35 cellular contexts compared by ENCODE assay signal in the genomic region with DNA sequence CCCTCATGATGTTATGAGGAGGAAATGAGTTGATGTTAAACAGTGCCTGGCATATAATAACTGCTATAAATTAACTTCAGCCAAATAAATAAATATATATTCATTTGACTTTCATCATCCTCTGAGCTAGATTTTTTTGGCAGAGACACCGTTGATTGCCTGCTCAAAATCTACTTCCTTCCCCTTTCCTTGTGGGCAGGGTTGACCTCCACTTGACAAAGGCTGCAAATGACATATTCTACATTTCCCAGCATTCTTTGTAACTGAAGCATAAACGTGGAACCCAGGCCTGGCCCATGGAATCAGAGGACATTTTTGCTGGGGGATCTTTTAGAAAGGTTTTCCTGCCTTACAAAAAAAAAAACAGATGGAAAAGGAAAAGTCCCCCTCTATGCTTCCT.
A peak's percentile ranks its signal among the peaks of the same experiment; 100 is the strongest.
DNase-seq lines count a peak whose midpoint lies in the region; ATAC-seq, FAIRE-seq and TF ChIP-seq lines count a peak whose summit lies in the region.
"Had no signal": no experiment of that assay in that cellular context is flagged by ENCODE, and none has a peak within 500 bp of the region (broad histone marks: within the 10 kb centered on the region; RNA-seq: fewer than 3 reads in every experiment).

No MANE protein-coding gene starts in this region.

- dilution Hi-C loops in endothelial cell of umbilical vein (cut with MboI; ENCODE audit: extremely low pct_ligation_motif_present, low sequenced_read_pairs): no loop called here

- 15% methylated on average over 2 of the region's 2 CpGs for WGBS in right lobe of liver (ENCODE audit: insufficient coverage, low coverage, low lambda C conversion rate, missing lambda C conversion rate)
- WGBS in HepG2 (ENCODE audit: low lambda C conversion rate): 4% methylated on average over 2 of the region's 2 CpGs

- H3K9me1 ChIP-seq in endothelial cell of umbilical vein (replicated peaks; ENCODE audit: control insufficient read depth, extremely low read depth, insufficient read depth, low read length): no peaks in the 10 kb centered on the region

- H2AFZ ChIP-seq in HepG2 (ENCODE audit: low read length) (no peak overlapping the region), endothelial cell of umbilical vein (ENCODE audit: low read depth, low read length) (no peak overlapping the region)
- H2AFZ ChIP-seq: neural progenitor cell, parathyroid adenoma had no signal

- H3K4me2 ChIP-seq in HepG2 (ENCODE audit: low read depth, low read length) (no peak overlapping the region), endothelial cell of umbilical vein (ENCODE audit: insufficient read depth, low read length) (no peak overlapping the region)
- H3K4me2 ChIP-seq: A549, neural progenitor cell, SK-N-SH, smooth muscle cell had no signal

- H3K36me3 ChIP-seq in right lobe of liver (no peaks in the 10 kb centered on the region), HepG2 (replicated peaks in 1 of 2; ENCODE audit: control insufficient read depth in 1 of 2, insufficient read depth in 2 of 2, low read length in 2 of 2) (no peaks in the 10 kb centered on the region), endothelial cell of umbilical vein (ENCODE audit: control insufficient read depth in 2 of 2, extremely low read depth in 1 of 2, insufficient read depth in 2 of 2, low read length in 2 of 2) (no peaks in the 10 kb centered on the region)
- H3K36me3 ChIP-seq: MG63, neural progenitor cell, thoracic aorta, WERI-Rb-1 had no signal

- no peaks in the 10 kb centered on the region for H3K27me3 ChIP-seq in right lobe of liver
- H3K27me3 ChIP-seq in HepG2 (ENCODE audit: control insufficient read depth in 1 of 2, insufficient read depth in 2 of 2, low read length in 2 of 2): no peaks in the 10 kb centered on the region
- H3K27me3 ChIP-seq in endothelial cell of umbilical vein (ENCODE audit: control insufficient read depth in 2 of 2, insufficient read depth in 2 of 2, low read length in 2 of 2): no peaks in the 10 kb centered on the region
- H3K27me3 ChIP-seq: dorsolateral prefrontal cortex, MG63, neural progenitor cell had no signal

- CTCF ChIA-PET in HepG2 (lab: Yijun Ruan, JAX; ENCODE audit: low intra/inter-chr PET ratio, low total read pairs) (no interaction called here), endothelial cell of umbilical vein (lab: Charles Lee) (interaction anchor here (0.9 kb wide), 1 partner anchor 18 kb away, joined by 3 read pairs; no protein-coding TSS in a partner anchor)

- no peak overlapping the region for H3K9ac ChIP-seq in HepG2 (ENCODE audit: insufficient read depth, low read depth, low read length)
- no peak overlapping the region for H3K9ac ChIP-seq in endothelial cell of umbilical vein (replicated peaks; ENCODE audit: extremely low read depth, insufficient read depth, low read length)
- H3K9ac ChIP-seq: neural progenitor cell, parathyroid adenoma, SK-N-SH had no signal

- H3K9me3 ChIP-seq in right lobe of liver: no peaks in the 10 kb centered on the region
- peaks cover 18% of the 10 kb centered on the region for H3K9me3 ChIP-seq in HepG2 (ENCODE audit: low read length)
- no peaks in the 10 kb centered on the region for H3K9me3 ChIP-seq in endothelial cell of umbilical vein (replicated peaks; ENCODE audit: control insufficient read depth, insufficient read depth, low read length)
- H3K9me3 ChIP-seq: A549, MG63, SK-N-SH had no signal

- H3K27ac ChIP-seq in right lobe of liver (peak overlapping the region in 1 of 3 donors; percentile 29), HepG2 (ENCODE audit: extremely low read length, insufficient read depth, low read length) (no peak overlapping the region), endothelial cell of umbilical vein (ENCODE audit: insufficient read depth, low read depth, low read length) (no peak overlapping the region)
- H3K27ac ChIP-seq: A549, dorsolateral prefrontal cortex, neural progenitor cell, parathyroid adenoma, RWPE1, thoracic aorta, WERI-Rb-1 had no signal

- intact Hi-C loops in right lobe of liver (cut with DNase I) (no loop called here), HepG2 (cut with micrococcal nuclease; ENCODE audit: unreplicated experiment) (no loop called here), endothelial cell of umbilical vein (cut with micrococcal nuclease) (no loop called here)

- ATAC-seq in right lobe of liver (peak in 3 of 4 donors; percentile 25 to 39 (median 29)), HepG2 (no peak), HG02759 (IDR thresholded peaks at IDR 0.05; ENCODE audit: unreplicated experiment) (no peak)
- ATAC-seq: A549, K562, left lobe of liver had no signal

- no peak for TF ChIP-seq RAD21 in HepG2 (CRISPR knock-in tag; IDR thresholded peaks at IDR 0.05)

- TF ChIP-seq EP300 in HepG2 (IDR thresholded peaks at IDR 0.05; ENCODE audit: low read depth in 2 of 2, low read length in 2 of 2) (no peak), HepG2 (CRISPR knock-in tag; IDR thresholded peaks at IDR 0.05; ENCODE audit: borderline replicate concordance) (no peak)

- BruUV-seq in HepG2 (replicated peaks; lab: Mats Ljungman, UMichigan) (no TSS peak), endothelial cell of umbilical vein (replicated peaks; lab: Mats Ljungman, UMichigan) (no TSS peak)

- H3K4me1 ChIP-seq in right lobe of liver (no peaks in the 10 kb centered on the region), HepG2 (ENCODE audit: insufficient read depth, low read length) (no peaks in the 10 kb centered on the region), endothelial cell of umbilical vein (ENCODE audit: control insufficient read depth, extremely low read depth, insufficient read depth, low read length) (peaks cover 28% of the 10 kb centered on the region)
- H3K4me1 ChIP-seq: A549, neural progenitor cell, parathyroid adenoma had no signal

- POLR2A ChIA-PET in HepG2 (lab: Yijun Ruan, JAX): no interaction called here
- POLR2A ChIA-PET in endothelial cell of umbilical vein (lab: Charles Lee): interaction anchor here (0.6 kb wide), 1 partner anchor 873 kb away, joined by 4 read pairs; no protein-coding TSS in a partner anchor

- TF ChIP-seq CTCF in right lobe of liver (IDR thresholded peaks at IDR 0.05) (no peak), HepG2 (CRISPR knock-in tag; IDR thresholded peaks at IDR 0.05) (no peak), endothelial cell of umbilical vein (IDR thresholded peaks at IDR 0.05; ENCODE audit: extremely low read depth in 1 of 2, insufficient read depth in 1 of 2, low read depth in 1 of 2, low read length in 2 of 2) (no peak)

- in situ Hi-C loops in HepG2 (cut with HindIII; ENCODE audit: extremely low pct_ligation_motif_present, low pct_unique_long_range_greater_than_20kb): no loop called here

- no peak overlapping the region for H3K4me3 ChIP-seq in right lobe of liver
- no peak overlapping the region for H3K4me3 ChIP-seq in HepG2 (replicated peaks in 1 of 3; ENCODE audit: insufficient read depth in 1 of 3, low read depth in 2 of 3, low read length in 3 of 3)
- H3K4me3 ChIP-seq in endothelial cell of umbilical vein (replicated peaks in 1 of 3; ENCODE audit: insufficient read depth in 1 of 3, low read depth in 1 of 3, low read length in 3 of 3): no peak overlapping the region
- H3K4me3 ChIP-seq: A549, dorsolateral prefrontal cortex, K562, MG63, neural progenitor cell, smooth muscle cell, thoracic aorta had no signal

- no peak for TF ChIP-seq POLR2A in right lobe of liver (IDR thresholded peaks at IDR 0.05)
- TF ChIP-seq POLR2A in HepG2 (IDR thresholded peaks at IDR 0.05; ENCODE audit: insufficient read depth in 1 of 2, low read depth in 2 of 2, low read length in 2 of 2): no peak
- no peak for TF ChIP-seq POLR2A in endothelial cell of umbilical vein (IDR thresholded peaks at IDR 0.05; ENCODE audit: low read depth, low read length)

- no peaks in the 10 kb centered on the region for H3K79me2 ChIP-seq in HepG2 (ENCODE audit: insufficient read depth, low read length)
- no peaks in the 10 kb centered on the region for H3K79me2 ChIP-seq in endothelial cell of umbilical vein (ENCODE audit: control insufficient read depth, insufficient read depth, low read length)
- H3K79me2 ChIP-seq: parathyroid adenoma had no signal

- DNase-seq in right lobe of liver (no peak), HepG2 (ENCODE audit: low spot score) (no peak), NOMO-1 treated with dmso at 0.1 percent for 144 hours (lab: John Stamatoyannopoulos, UW; ENCODE audit: unreplicated experiment) (peak; percentile 68), endothelial cell of umbilical vein (ENCODE audit: low read depth, low spot score) (peak; percentile 22), globus pallidus (ENCODE audit: low spot score) (no peak)
- DNase-seq in activated naive CD4-positive, alpha-beta T cell treated with Interleukin-2 at 50 U/mL for 16 hours: no peak
- no peak for DNase-seq in activated CD4-positive, alpha-beta T cell treated with anti-CD3 and anti-CD28 coated beads, Interleukin-2, amount 50 U/mL, for 4 hours
- DNase-seq: activated CD4-positive, alpha-beta T cell treated with anti-CD3 and anti-CD28 coated beads for 4 hours; CD8-positive, alpha-beta memory T cell; dorsolateral prefrontal cortex; MG63; NCI-H1436 treated with DMSO at 0.1 percent for 48 hours; NCI-H2081 treated with DMSO at 0.1 percent for 48 hours; NCI-H345; retina; SK-N-SH; stimulated activated CD4-positive, alpha-beta T cell treated with anti-CD3 and anti-CD28 coated beads, Interleukin-1b, Interleukin-23, amount 100 ng/mL, for 48 hours; stimulated activated CD8-positive, alpha-beta memory T cell treated with anti-CD3 and anti-CD28 coated beads, Interleukin-4, amount 100 ng/mL, for 48 hours; WERI-Rb-1 had no signal

- H4K20me1 ChIP-seq in HepG2 (ENCODE audit: insufficient read depth, low read length) (no peaks in the 10 kb centered on the region), endothelial cell of umbilical vein (replicated peaks; ENCODE audit: control insufficient read depth, extremely low read depth, insufficient read depth, low read length) (no peaks in the 10 kb centered on the region)

- FAIRE-seq in HepG2 (lab: Jason Lieb, UNC): no peak
- peak; percentile 18 for FAIRE-seq in endothelial cell of umbilical vein (lab: Jason Lieb, UNC)
- FAIRE-seq: A549, endometrium, GM18507, GM19239, H54, HTR-8/SVneo, islet of Langerhans, K562, urothelium cell line had no signal

TF ChIP-seq in HepG2, 621 proteins besides CTCF, POLR2A, EP300 and RAD21 (continues in another document):
- TF ChIP-seq ZSCAN31 (CRISPR knock-in tag; IDR thresholded peaks at IDR 0.05; ENCODE audit: low read depth) (no peak), ARHGAP35 (CRISPR knock-in tag; IDR thresholded peaks at IDR 0.05; ENCODE audit: borderline replicate concordance) (no peak)

TF ChIP-seq in endothelial cell of umbilical vein, 7 proteins besides CTCF, POLR2A, EP300 and RAD21 (continues in another document):
- TF ChIP-seq MAX (IDR thresholded peaks at IDR 0.05; ENCODE audit: insufficient read depth, insufficient read length) (no peak), EZH2 (IDR thresholded peaks at IDR 0.05; ENCODE audit: borderline replicate concordance, low read depth, low read length, severe bottlenecking) (no peak), JUN (IDR thresholded peaks at IDR 0.05; ENCODE audit: borderline replicate concordance, insufficient read depth, insufficient read length, low read depth) (no peak), POLR2AphosphoS5 (IDR thresholded peaks at IDR 0.05; ENCODE audit: insufficient read depth, low read depth, low read length) (no peak), FOS (IDR thresholded peaks at IDR 0.05; ENCODE audit: borderline replicate concordance, insufficient read depth, low read length) (no peak)

Comparison
In these comparisons a context has a peak if more than half of its experiments do, and no peak if none do; other contexts are left out.
1. ATAC-seq: peak in right lobe of liver (3 of 4); none in HepG2 (single experiment) and HG02759 (single experiment).
2. DNase-seq: peak in NOMO-1 treated with dmso at 0.1 percent for 144 hours (single experiment) and endothelial cell of umbilical vein (single experiment); none in right lobe of liver (0 of 3), HepG2 (single experiment), activated naive CD4-positive, alpha-beta T cell treated with Interleukin-2 at 50 U/mL for 16 hours (single experiment), activated CD4-positive, alpha-beta T cell treated with anti-CD3 and anti-CD28 coated beads, Interleukin-2, amount 50 U/mL, for 4 hours (0 of 2) and globus pallidus (single experiment).